6 cellular contexts compared by ENCODE assay signal in the genomic region with DNA sequence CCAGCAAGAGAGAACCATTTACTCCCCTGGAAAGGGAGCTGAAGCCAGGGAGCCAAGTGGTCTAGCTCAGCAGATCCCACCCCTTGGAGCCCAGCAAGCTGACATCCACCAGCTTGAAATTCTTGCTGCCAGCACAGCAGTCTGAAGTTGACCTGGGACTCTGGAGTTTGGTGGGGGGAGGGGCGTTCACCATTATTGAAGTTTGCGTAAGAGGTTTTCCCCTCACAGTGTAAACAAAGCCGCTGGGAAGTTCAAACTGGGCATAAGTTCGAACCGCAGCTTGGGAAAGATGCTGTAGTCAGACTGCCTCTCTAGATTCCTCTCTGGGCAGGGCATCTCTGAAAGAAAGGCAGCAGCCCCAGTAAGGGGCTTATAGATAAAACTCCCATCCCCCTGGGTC.
DNase-seq lines count a peak whose midpoint lies in the region; ATAC-seq, FAIRE-seq and TF ChIP-seq lines count a peak whose summit lies in the region.
"Not testable (repeated sequence)": the region's sequence is repeated elsewhere in the genome, so short reads cannot be mapped to it uniquely, and the experiment has no call there.

No MANE protein-coding gene starts in this region.

- not testable (repeated sequence) for TF ChIP-seq POLR2A in H1 (IDR thresholded peaks at IDR 0.05; ENCODE audit: control extremely low read depth in 1 of 2, low read depth in 2 of 2, low read length in 2 of 2); HepG2 (IDR thresholded peaks at IDR 0.05; ENCODE audit: insufficient read depth in 1 of 2, low read depth in 2 of 2, low read length in 2 of 2)

- H2BK20ac ChIP-seq in H1 (ENCODE audit: low read length), result not testable (repeated sequence)

- POLR2A ChIA-PET in PC-3 (lab: Charles Lee; ENCODE audit: unreplicated experiment); H1 (lab: Charles Lee; ENCODE audit: partially characterized antibody); HepG2 (lab: Yijun Ruan, JAX): not testable (repeated sequence)

- not testable (repeated sequence) for H3K4me3 Mint-ChIP-seq in GM23338

- H3K18ac ChIP-seq in H1 (ENCODE audit: extremely low read depth, low read length), result not testable (repeated sequence)

- H3K27me3 ChIP-seq in GM23338 (ENCODE audit: insufficient read depth), result peaks cover 52% of the 10 kb centered on the region
- not testable (repeated sequence) for H3K27me3 ChIP-seq in PC-3 (ENCODE audit: low read length); hepatocyte; HepG2 (ENCODE audit: control insufficient read depth in 1 of 2, insufficient read depth in 2 of 2, low read length in 2 of 2); osteoblast (ENCODE audit: insufficient read depth, low read length)
- H3K27me3 ChIP-seq in H1 (replicated peaks in 1 of 4; ENCODE audit: control insufficient read depth in 3 of 4, extremely low read depth in 1 of 4, insufficient read depth in 3 of 4, low read length in 3 of 4), result peaks cover 7 to 36% (median 19%) of the 10 kb centered on the region in 4 experiments

- not testable (repeated sequence) for H3K79me2 ChIP-seq in GM23338 (replicated peaks; ENCODE audit: insufficient read depth); PC-3 (ENCODE audit: low read length); H1 (ENCODE audit: control insufficient read depth in 1 of 2, insufficient read depth in 2 of 2, low read length in 2 of 2); hepatocyte; HepG2 (ENCODE audit: insufficient read depth, low read length); osteoblast (ENCODE audit: insufficient read depth, low read length)

- not testable (repeated sequence) for H4K8ac ChIP-seq in H1 (ENCODE audit: extremely low read depth, insufficient read depth, low read length)

- DNase-seq in GM23338 (ENCODE audit: low spot score) (peak; percentile 18), PC-3 (peak; percentile 60), hepatocyte (ENCODE audit: low spot score) (peak; percentile 19), HepG2 (ENCODE audit: low spot score) (peak; percentile 62), osteoblast (ENCODE audit: insufficient read length, low spot score, missing footprints) (peak; percentile 73)
- not testable (repeated sequence) for DNase-seq in H1 (ENCODE audit: low read depth in 1 of 2, low spot score in 2 of 2)

- peaks cover 14% of the 10 kb centered on the region for H3K4me1 Mint-ChIP-seq in GM23338

- H3F3A ChIP-seq in GM23338 (replicated peaks; ENCODE audit: low read depth); PC-3 (ENCODE audit: low read length, unreplicated experiment): not testable (repeated sequence)

- H4K91ac ChIP-seq in H1 (replicated peaks; ENCODE audit: insufficient read length, low read length), result not testable (repeated sequence)

- intact Hi-C loops in PC-3 (cut with micrococcal nuclease); HepG2 (cut with micrococcal nuclease; ENCODE audit: unreplicated experiment): not testable (repeated sequence)

- BruUV-seq in PC-3 (replicated peaks; lab: Mats Ljungman, UMichigan); HepG2 (replicated peaks; lab: Mats Ljungman, UMichigan): not testable (repeated sequence)

- H3K27me3 Mint-ChIP-seq in GM23338 (ENCODE audit: insufficient read depth, low read depth, poor library complexity), result peaks cover 41% of the 10 kb centered on the region

- H4K5ac ChIP-seq in H1 (ENCODE audit: insufficient read length, low read depth, low read length), result not testable (repeated sequence)

- not testable (repeated sequence) for H3K14ac ChIP-seq in H1 (ENCODE audit: insufficient read length)

- TF ChIP-seq RAD21 in H1 (IDR thresholded peaks at IDR 0.05 in 1 of 2, conservative IDR thresholded peaks at IDR 0.05 in 1 of 2; ENCODE audit: low read depth in 2 of 2, low read length in 2 of 2); HepG2 (CRISPR knock-in tag; IDR thresholded peaks at IDR 0.05): not testable (repeated sequence)

- not testable (repeated sequence) for H3K4me2 ChIP-seq in GM23338; H1 (ENCODE audit: insufficient read depth in 1 of 2, low read depth in 2 of 2, low read length in 2 of 2); hepatocyte; HepG2 (ENCODE audit: low read depth, low read length); osteoblast (ENCODE audit: insufficient read depth, low read length)
- peak overlapping the region; percentile 18; the same call in 1 of the 2 replicates for H3K4me2 ChIP-seq in PC-3 (ENCODE audit: low read length)

- H2BK120ac ChIP-seq in H1 (replicated peaks; ENCODE audit: low read depth, low read length), result not testable (repeated sequence)

- H3K9ac ChIP-seq in PC-3 (ENCODE audit: low read length); H1 (replicated peaks in 1 of 4; ENCODE audit: extremely low read depth in 1 of 4, low read depth in 3 of 4, low read length in 3 of 4); HepG2 (ENCODE audit: insufficient read depth, low read depth, low read length): not testable (repeated sequence)

- ATAC-seq in GM23338, PC-3: not testable (repeated sequence)
- peak; percentile 88 for ATAC-seq in HepG2

- not testable (repeated sequence) for TF ChIP-seq CTCF in GM23338 (conservative IDR thresholded peaks at IDR 0.05; ENCODE audit: low read depth in 2 of 2); PC-3 (conservative IDR thresholded peaks at IDR 0.05; ENCODE audit: low read depth, low read length); H1 (IDR thresholded peaks at IDR 0.05; ENCODE audit: control extremely low read depth in 1 of 3, insufficient read depth in 1 of 3, low read depth in 1 of 3, low read length in 3 of 3); hepatocyte (IDR thresholded peaks at IDR 0.05; ENCODE audit: poor library complexity); HepG2 (CRISPR knock-in tag; IDR thresholded peaks at IDR 0.05); osteoblast (IDR thresholded peaks at IDR 0.05; ENCODE audit: extremely low read depth, low read depth, low read length)

- H3K56ac ChIP-seq in H1 (replicated peaks; ENCODE audit: insufficient read length, low read depth, low read length), result not testable (repeated sequence)

- H3K36me3 Mint-ChIP-seq in GM23338 (ENCODE audit: low read depth), result peaks cover 34% of the 10 kb centered on the region

- H2BK5ac ChIP-seq in H1 (ENCODE audit: low read depth, low read length), result not testable (repeated sequence)

- H3K4ac ChIP-seq in H1 (replicated peaks; ENCODE audit: insufficient read length, low read depth, low read length), result not testable (repeated sequence)

- not testable (repeated sequence) for H3K36me3 ChIP-seq in GM23338 (ENCODE audit: insufficient read depth); PC-3 (ENCODE audit: low read depth, low read length); H1 (ENCODE audit: control insufficient read depth in 2 of 4, insufficient read depth in 4 of 4, low read length in 3 of 4); hepatocyte (replicated peaks; ENCODE audit: insufficient read depth, low read depth); HepG2 (replicated peaks in 1 of 2; ENCODE audit: control insufficient read depth in 1 of 2, insufficient read depth in 2 of 2, low read length in 2 of 2); osteoblast (ENCODE audit: insufficient read depth, low read length)

- not testable (repeated sequence) for H3K4me3 ChIP-seq in GM23338; PC-3 (ENCODE audit: low read length); H1 (ENCODE audit: extremely low read depth in 1 of 4, insufficient read depth in 2 of 4, low read depth in 3 of 4, low read length in 4 of 4); hepatocyte; HepG2 (replicated peaks in 1 of 3; ENCODE audit: insufficient read depth in 1 of 3, low read depth in 2 of 3, low read length in 3 of 3); osteoblast (ENCODE audit: insufficient read depth, low read length)

- H2AK5ac ChIP-seq in H1 (ENCODE audit: low read depth, low read length), result not testable (repeated sequence)

- not testable (repeated sequence) for H3K9me2 ChIP-seq in GM23338 (ENCODE audit: insufficient read depth); PC-3 (replicated peaks; ENCODE audit: low read length); hepatocyte (replicated peaks; ENCODE audit: insufficient read depth)

- not testable (repeated sequence) for H3K79me1 ChIP-seq in H1 (ENCODE audit: low read depth, low read length)

- not testable (repeated sequence) for H4K20me1 ChIP-seq in GM23338 (replicated peaks; ENCODE audit: insufficient read depth); PC-3 (ENCODE audit: low read length); H1 (replicated peaks in 1 of 2; ENCODE audit: control insufficient read depth in 1 of 2, insufficient read depth in 2 of 2, low read length in 2 of 2); hepatocyte (ENCODE audit: insufficient read depth, poor library complexity, severe bottlenecking); HepG2 (ENCODE audit: insufficient read depth, low read length); osteoblast (ENCODE audit: insufficient read depth, low read length)

- not testable (repeated sequence) for H3K23me2 ChIP-seq in H1 (ENCODE audit: low read depth, low read length)

- H3K27ac ChIP-seq in GM23338 (ENCODE audit: low read depth); H1 (ENCODE audit: low read depth, low read length); hepatocyte; HepG2 (ENCODE audit: extremely low read length, insufficient read depth, low read length); osteoblast (ENCODE audit: low read depth, low read length): not testable (repeated sequence)
- H3K27ac ChIP-seq in PC-3 (ENCODE audit: low read length), result peak overlapping the region; percentile 65

- H3K27ac Mint-ChIP-seq in GM23338, result not testable (repeated sequence)

- H3K4me1 ChIP-seq in GM23338 (ENCODE audit: insufficient read depth); H1 (replicated peaks in 1 of 4; ENCODE audit: control insufficient read depth in 3 of 4, insufficient read depth in 4 of 4, low read length in 3 of 4); hepatocyte (ENCODE audit: insufficient read depth); HepG2 (ENCODE audit: insufficient read depth, low read length); osteoblast (ENCODE audit: insufficient read depth, low read length): not testable (repeated sequence)
- peaks cover 15% of the 10 kb centered on the region for H3K4me1 ChIP-seq in PC-3 (ENCODE audit: insufficient read depth, low read length)

- H3K23ac ChIP-seq in H1 (ENCODE audit: insufficient read length), result not testable (repeated sequence)

- not testable (repeated sequence) for H2BK15ac ChIP-seq in H1 (ENCODE audit: low read length)

- not testable (repeated sequence) for TF ChIP-seq EP300 in H1 (IDR thresholded peaks at IDR 0.05; ENCODE audit: borderline replicate concordance in 1 of 2, low read depth in 2 of 2, low read length in 2 of 2); HepG2 (CRISPR knock-in tag; IDR thresholded peaks at IDR 0.05; ENCODE audit: borderline replicate concordance)
- 0 out of 4 replicates have a peak, but pooled peaks of 1 of the 2 experiments have one; percentile 15 for TF ChIP-seq EP300 in HepG2 (IDR thresholded peaks at IDR 0.05; ENCODE audit: low read depth in 2 of 2, low read length in 2 of 2)

- in situ Hi-C loops in HepG2 (cut with HindIII; ENCODE audit: extremely low pct_ligation_motif_present, low pct_unique_long_range_greater_than_20kb), result not testable (repeated sequence)

- H3K9me3 ChIP-seq in PC-3 (ENCODE audit: low read length); H1 (ENCODE audit: insufficient read depth in 2 of 2, low read depth in 1 of 2, low read length in 1 of 2); hepatocyte (ENCODE audit: low read depth); osteoblast (ENCODE audit: low read depth, low read length): not testable (repeated sequence)
- H3K9me3 ChIP-seq in HepG2 (ENCODE audit: low read length), result peaks cover 15% of the 10 kb centered on the region

- H2BK12ac ChIP-seq in H1 (ENCODE audit: low read depth, low read length), result not testable (repeated sequence)

- H2AFZ ChIP-seq in GM23338; H1 (ENCODE audit: low read length); hepatocyte; HepG2 (ENCODE audit: low read length); osteoblast (ENCODE audit: low read length): not testable (repeated sequence)
- peak overlapping the region; percentile 35; the same call in 1 of the 2 replicates for H2AFZ ChIP-seq in PC-3 (ENCODE audit: low read length)

- CTCF ChIA-PET in PC-3 (lab: Charles Lee); HepG2 (lab: Yijun Ruan, JAX; ENCODE audit: low intra/inter-chr PET ratio, low total read pairs): not testable (repeated sequence)
- CTCF ChIA-PET in H1 (lab: Charles Lee; ENCODE audit: partially characterized antibody), result interaction anchor here (1.1 kb wide), 1 partner anchor 11 kb away, joined by 3 read pairs; no protein-coding TSS in a partner anchor

- WGBS in H1 (ENCODE audit: extremely low coverage in 1 of 2, insufficient coverage in 1 of 2, insufficient read length in 1 of 2, insufficient replicate concordance in 2 of 2, low coverage in 1 of 2, low lambda C conversion rate in 2 of 2, missing lambda C conversion rate in 1 of 2), 2 experiments, result 91% methylated on average over 5 of the region's 5 CpGs; no CpG with 5 or more reads in 1 of the 2 experiments
- WGBS in hepatocyte (ENCODE audit: low lambda C conversion rate, missing lambda C conversion rate), result 52% methylated on average over 5 of the region's 5 CpGs
- WGBS in HepG2 (ENCODE audit: low lambda C conversion rate), result 0% methylated on average over 4 of the region's 5 CpGs

- peaks cover 62% of the 10 kb centered on the region for H3K9me3 Mint-ChIP-seq in GM23338

- not testable (repeated sequence) for FAIRE-seq in H1 (lab: Jason Lieb, UNC); HepG2 (lab: Jason Lieb, UNC)
